ENCODE assay signal across 8 cellular contexts in genomic region chr2:215436705-215437570, GRCh38.
DNase-seq lines count a peak whose midpoint lies in the region; ATAC-seq and TF ChIP-seq lines count a peak whose summit lies in the region.

No MANE protein-coding gene starts in this region.

- no peaks in the 10 kb centered on the region for H3K36me3 Mint-ChIP-seq in activated naive CD8-positive, alpha-beta T cell treated with anti-CD3 and anti-CD28 coated beads, Interleukin-2, amount 50 U/mL, for 24 hours (ENCODE audit: low read depth)
- H3K36me3 Mint-ChIP-seq in stimulated activated effector memory CD8-positive, alpha-beta T cell treated with anti-CD3 and anti-CD28 coated beads, Interleukin-12 subunit alpha, Interleukin-12 subunit beta, amount 100 ng/mL, for 72 hours: no peaks in the 10 kb centered on the region

- peak overlapping the region; percentile 72 for H3K4me3 ChIP-seq in iPS-11a (ENCODE audit: low read depth, low read length)

- H3K9me3 Mint-ChIP-seq in activated naive CD8-positive, alpha-beta T cell treated with anti-CD3 and anti-CD28 coated beads, Interleukin-2, amount 50 U/mL, for 24 hours: no peaks in the 10 kb centered on the region
- no peaks in the 10 kb centered on the region for H3K9me3 Mint-ChIP-seq in stimulated activated effector memory CD8-positive, alpha-beta T cell treated with anti-CD3 and anti-CD28 coated beads, Interleukin-12 subunit alpha, Interleukin-12 subunit beta, amount 100 ng/mL, for 72 hours

- H3K27me3 Mint-ChIP-seq in activated naive CD8-positive, alpha-beta T cell treated with anti-CD3 and anti-CD28 coated beads, Interleukin-2, amount 50 U/mL, for 24 hours: peaks cover 75% of the 10 kb centered on the region

- peak overlapping the region; percentile 78 for H3K4me3 Mint-ChIP-seq in activated naive CD8-positive, alpha-beta T cell treated with anti-CD3 and anti-CD28 coated beads, Interleukin-2, amount 50 U/mL, for 24 hours
- H3K4me3 Mint-ChIP-seq in stimulated activated effector memory CD8-positive, alpha-beta T cell treated with anti-CD3 and anti-CD28 coated beads, Interleukin-12 subunit alpha, Interleukin-12 subunit beta, amount 100 ng/mL, for 72 hours: peak overlapping the region; percentile 70

- H3K27ac Mint-ChIP-seq in activated naive CD8-positive, alpha-beta T cell treated with anti-CD3 and anti-CD28 coated beads, Interleukin-2, amount 50 U/mL, for 24 hours: no peak overlapping the region
- H3K27ac Mint-ChIP-seq in stimulated activated effector memory CD8-positive, alpha-beta T cell treated with anti-CD3 and anti-CD28 coated beads, Interleukin-12 subunit alpha, Interleukin-12 subunit beta, amount 100 ng/mL, for 72 hours: no peak overlapping the region

- in situ Hi-C loops in GM13976 (cut with MboI; ENCODE audit: low sequenced_read_pairs, unreplicated experiment): no loop called here

- H3K4me1 Mint-ChIP-seq in activated naive CD8-positive, alpha-beta T cell treated with anti-CD3 and anti-CD28 coated beads, Interleukin-2, amount 50 U/mL, for 24 hours: peaks cover 18% of the 10 kb centered on the region
- H3K4me1 Mint-ChIP-seq in stimulated activated effector memory CD8-positive, alpha-beta T cell treated with anti-CD3 and anti-CD28 coated beads, Interleukin-12 subunit alpha, Interleukin-12 subunit beta, amount 100 ng/mL, for 72 hours: peaks cover 20% of the 10 kb centered on the region

- no peak for TF ChIP-seq CTCF in GM13976 (IDR thresholded peaks at IDR 0.05; ENCODE audit: borderline replicate concordance, control extremely low read depth, extremely low read depth, insufficient read depth, missing control alignments)

- ATAC-seq in HG03045 (IDR thresholded peaks at IDR 0.05; ENCODE audit: unreplicated experiment): peak; percentile 26
- ATAC-seq in activated naive CD8-positive, alpha-beta T cell treated with anti-CD3 and anti-CD28 coated beads, Interleukin-2, amount 50 U/mL, for 24 hours: no peak
- peak; percentile 17 for ATAC-seq in stimulated activated effector memory CD8-positive, alpha-beta T cell treated with anti-CD3 and anti-CD28 coated beads, Interleukin-12 subunit alpha, Interleukin-12 subunit beta, amount 100 ng/mL, for 72 hours

- DNase-seq in GM13976 (ENCODE audit: low spot score) (peak; percentile 41), epidermal melanocyte (ENCODE audit: insufficient read length, low spot score) (no peak), NCI-H2196 (lab: John Stamatoyannopoulos, UW; ENCODE audit: unreplicated experiment) (no peak)
- DNase-seq in activated naive CD8-positive, alpha-beta T cell treated with anti-CD3 and anti-CD28 coated beads, Interleukin-2, amount 50 U/mL, for 24 hours: peak; percentile 4
- no peak for DNase-seq in stimulated activated effector memory CD8-positive, alpha-beta T cell treated with anti-CD3 and anti-CD28 coated beads, Interleukin-12 subunit alpha, Interleukin-12 subunit beta, amount 100 ng/mL, for 72 hours (ENCODE audit: low spot score in 2 of 2)
- no peak for DNase-seq in activated CD4-positive, alpha-beta T cell treated with anti-CD3 and anti-CD28 coated beads, Interleukin-2, amount 50 U/mL, for 4 hours

Comparison
In these comparisons a context has a peak if more than half of its experiments do, and no peak if none do; other contexts are left out.
1. DNase-seq: peak in GM13976 (single experiment) and activated naive CD8-positive, alpha-beta T cell treated with anti-CD3 and anti-CD28 coated beads, Interleukin-2, amount 50 U/mL, for 24 hours (single experiment); none in stimulated activated effector memory CD8-positive, alpha-beta T cell treated with anti-CD3 and anti-CD28 coated beads, Interleukin-12 subunit alpha, Interleukin-12 subunit beta, amount 100 ng/mL, for 72 hours (0 of 2), epidermal melanocyte (single experiment), NCI-H2196 (single experiment) and activated CD4-positive, alpha-beta T cell treated with anti-CD3 and anti-CD28 coated beads, Interleukin-2, amount 50 U/mL, for 4 hours (0 of 2).